ENCODE assay signal across 8 cellular contexts in the genomic region with DNA sequence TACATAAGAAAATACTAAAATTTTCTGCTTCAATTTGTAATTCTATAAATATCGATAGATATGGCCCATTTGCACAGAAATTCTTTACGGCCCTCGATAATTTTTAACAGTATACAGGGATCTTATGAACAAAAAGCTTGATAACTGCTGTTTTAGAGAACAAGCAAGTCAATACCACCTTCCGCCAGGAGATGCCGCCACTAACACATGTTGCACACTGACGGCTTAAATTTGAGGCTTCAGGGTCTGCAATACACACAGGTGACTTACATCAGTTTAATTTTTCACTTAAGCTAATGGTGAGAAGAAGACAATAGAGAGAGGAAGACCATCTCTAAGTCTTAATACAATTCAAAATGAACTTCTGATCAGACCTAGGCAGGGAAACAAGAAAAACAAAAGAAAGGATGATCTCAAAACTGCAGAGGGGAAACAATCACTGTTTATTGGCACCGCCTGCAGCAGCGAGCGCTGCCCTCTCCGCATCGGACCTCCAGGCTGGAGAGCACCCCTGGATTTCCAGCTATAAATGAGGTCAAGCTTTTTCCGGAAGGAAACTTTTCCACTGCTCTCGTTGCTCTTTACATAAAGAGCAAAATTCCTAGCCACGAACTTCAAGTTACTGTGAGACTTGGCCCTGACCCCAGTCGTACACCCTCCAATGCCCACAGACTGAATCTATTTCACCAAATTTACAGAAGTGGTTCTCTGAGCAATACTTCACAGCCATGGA. TPM values are rescaled to one million over a fixed set of nuclear protein-coding genes. Genes with fewer than 3 reads are reported as not detected.
A peak's percentile ranks its signal among the peaks of the same experiment; 100 is the strongest.
DNase-seq lines count a peak whose midpoint lies in the region; ATAC-seq and TF ChIP-seq lines count a peak whose summit lies in the region.

No MANE protein-coding gene starts in this region.

- DNase-seq in Right ventricle myocardium superior (peak; percentile 57), Right ventricle myocardium inferior (ENCODE audit: missing footprints) (no peak), NCI-H345 treated with DMSO at 0.1 percent for 48 hours (lab: John Stamatoyannopoulos, UW; ENCODE audit: unreplicated experiment) (peak; percentile 68), mesothelial cell of epicardium (ENCODE audit: low spot score in 2 of 2, unreplicated experiment in 2 of 2) (peak; percentile 38 to 83)
- peak; percentile 63 for DNase-seq in activated CD4-positive, alpha-beta T cell treated with anti-CD3 and anti-CD28 coated beads, Interleukin-2, amount 10 ng/mL, durations not matched to agents 7 days and 5 days
- DNase-seq in effector CD4-positive, alpha-beta T cell = peak; percentile 35
- DNase-seq in stimulated activated naive CD8-positive, alpha-beta T cell treated with anti-CD3 and anti-CD28 coated beads, Interleukin-15, amount 100 ng/mL, for 72 hours = peak; percentile 28 to 31

- peak; percentile 83 for TF ChIP-seq CTCF in mesothelial cell of epicardium (IDR thresholded peaks at IDR 0.05; ENCODE audit: unreplicated experiment)

- H3K4me1 Mint-ChIP-seq in activated CD4-positive, alpha-beta T cell treated with anti-CD3 and anti-CD28 coated beads, Interleukin-2, amount 10 ng/mL, durations not matched to agents 7 days and 5 days = no peaks in the 10 kb centered on the region
- H3K4me1 Mint-ChIP-seq in mesothelial cell of epicardium = peaks cover 7% of the 10 kb centered on the region
- H3K4me1 Mint-ChIP-seq in stimulated activated naive CD8-positive, alpha-beta T cell treated with anti-CD3 and anti-CD28 coated beads, Interleukin-15, amount 100 ng/mL, for 72 hours = no peaks in the 10 kb centered on the region

- ATAC-seq in Right ventricle myocardium superior (ENCODE audit: poor library complexity) (no peak), Right ventricle myocardium inferior (no peak), HG03103 (IDR thresholded peaks at IDR 0.05; ENCODE audit: low read depth, unreplicated experiment) (peak; percentile 75)
- ATAC-seq in stimulated activated naive CD8-positive, alpha-beta T cell treated with anti-CD3 and anti-CD28 coated beads, Interleukin-15, amount 100 ng/mL, for 72 hours = no peak

- intact Hi-C loops in Right ventricle myocardium superior (cut with DNase I) = loop anchor here (2.0 to 5.0 kb wide), 2 partner anchors 629 to 1470 kb away; no protein-coding TSS in a partner anchor
- intact Hi-C loops in Right ventricle myocardium inferior (cut with DNase I) = loop anchor here (1.0 kb wide), 1 partner anchor 630 kb away; no protein-coding TSS in a partner anchor

- H3K36me3 Mint-ChIP-seq in activated CD4-positive, alpha-beta T cell treated with anti-CD3 and anti-CD28 coated beads, Interleukin-2, amount 10 ng/mL, durations not matched to agents 7 days and 5 days (ENCODE audit: low read depth) = no peaks in the 10 kb centered on the region
- H3K36me3 Mint-ChIP-seq in mesothelial cell of epicardium = no peaks in the 10 kb centered on the region

- CTCF ChIA-PET in activated CD4-positive, alpha-beta T cell treated with anti-CD3 and anti-CD28 coated beads, Interleukin-2, amount 10 ng/mL, durations not matched to agents 7 days and 5 days (lab: Charles Lee) = interaction anchor here (0.6 to 0.8 kb wide), 3 partner anchors 17 to 631 kb away, joined by 3 read pairs; no protein-coding TSS in a partner anchor

- no peak overlapping the region for H3K4me3 Mint-ChIP-seq in activated CD4-positive, alpha-beta T cell treated with anti-CD3 and anti-CD28 coated beads, Interleukin-2, amount 10 ng/mL, durations not matched to agents 7 days and 5 days
- H3K4me3 Mint-ChIP-seq in mesothelial cell of epicardium = no peak overlapping the region
- H3K4me3 Mint-ChIP-seq in stimulated activated naive CD8-positive, alpha-beta T cell treated with anti-CD3 and anti-CD28 coated beads, Interleukin-15, amount 100 ng/mL, for 72 hours = no peak overlapping the region

- no peak overlapping the region for H3K27ac Mint-ChIP-seq in activated CD4-positive, alpha-beta T cell treated with anti-CD3 and anti-CD28 coated beads, Interleukin-2, amount 10 ng/mL, durations not matched to agents 7 days and 5 days
- no peak overlapping the region for H3K27ac Mint-ChIP-seq in mesothelial cell of epicardium
- peak overlapping the region in 1 of 2 donors; percentile 83 for H3K27ac Mint-ChIP-seq in stimulated activated naive CD8-positive, alpha-beta T cell treated with anti-CD3 and anti-CD28 coated beads, Interleukin-15, amount 100 ng/mL, for 72 hours

- peaks cover 28% of the 10 kb centered on the region for H3K27me3 Mint-ChIP-seq in activated CD4-positive, alpha-beta T cell treated with anti-CD3 and anti-CD28 coated beads, Interleukin-2, amount 10 ng/mL, durations not matched to agents 7 days and 5 days
- H3K27me3 Mint-ChIP-seq in mesothelial cell of epicardium (ENCODE audit: low read depth) = peaks cover 62% of the 10 kb centered on the region
- H3K27me3 Mint-ChIP-seq in stimulated activated naive CD8-positive, alpha-beta T cell treated with anti-CD3 and anti-CD28 coated beads, Interleukin-15, amount 100 ng/mL, for 72 hours = peaks cover 65% of the 10 kb centered on the region

- H3K9me3 Mint-ChIP-seq in activated CD4-positive, alpha-beta T cell treated with anti-CD3 and anti-CD28 coated beads, Interleukin-2, amount 10 ng/mL, durations not matched to agents 7 days and 5 days = no peaks in the 10 kb centered on the region
- H3K9me3 Mint-ChIP-seq in mesothelial cell of epicardium = peaks cover 7% of the 10 kb centered on the region
- H3K9me3 Mint-ChIP-seq in stimulated activated naive CD8-positive, alpha-beta T cell treated with anti-CD3 and anti-CD28 coated beads, Interleukin-15, amount 100 ng/mL, for 72 hours = no peaks in the 10 kb centered on the region

- POLR2A ChIA-PET in activated CD4-positive, alpha-beta T cell treated with anti-CD3 and anti-CD28 coated beads, Interleukin-2, amount 10 ng/mL, durations not matched to agents 7 days and 5 days (lab: Charles Lee) = no interaction called here

RNA-seq across cellular contexts. Expression of a gene that starts 53.9 kb away (rescaled TPM):
- total RNA-seq in Right ventricle myocardium superior (not detected), Right ventricle myocardium inferior (not detected), mesothelial cell of epicardium (not detected in 3 replicates)
- total RNA-seq in activated CD4-positive, alpha-beta T cell treated with anti-CD3 and anti-CD28 coated beads, Interleukin-2, amount 10 ng/mL, durations not matched to agents 7 days and 5 days = not detected
